Comparison of ENCODE assay signal across 1 cellular context in genomic region chr6:72849346-72849745, GRCh38.
TF ChIP-seq lines count a peak whose summit lies in the region.

No MANE protein-coding gene starts in this region.

TF ChIP-seq in IMR-90, 13 proteins besides CTCF, POLR2A, EP300 and RAD21 (continued from another document):
- no peak for TF ChIP-seq ELK1 (IDR thresholded peaks at IDR 0.05; ENCODE audit: borderline replicate concordance, low read depth, low read length)
- TF ChIP-seq MAFK (IDR thresholded peaks at IDR 0.05; ENCODE audit: low read depth, low read length) = no peak
- no peak for TF ChIP-seq RCOR1 (IDR thresholded peaks at IDR 0.05; ENCODE audit: insufficient replicate concordance, low read length)
- TF ChIP-seq SMC3 (IDR thresholded peaks at IDR 0.05; ENCODE audit: low read depth, low read length) = no peak
